In genomic region chr2:74512744-74513604, GRCh38 we compare ENCODE assay signal across 17 cellular contexts. TPM values are rescaled to one million over a fixed set of nuclear protein-coding genes. Genes with fewer than 3 reads are reported as not detected.
DNase-seq lines count a peak whose midpoint lies in the region; ATAC-seq and TF ChIP-seq lines count a peak whose summit lies in the region.
"Had no signal": no experiment of that assay in that cellular context is flagged by ENCODE, and none has a peak within 500 bp of the region (broad histone marks: within the 10 kb centered on the region; RNA-seq: fewer than 3 reads in every experiment).

No MANE protein-coding gene starts in this region.

- peak overlapping the region; percentile 59 to 71 for H3K4me3 Mint-ChIP-seq in activated T-cell treated with anti-CD3 and anti-CD28 coated beads, Interleukin-2, amount 50 U/mL, for 72 hours
- H3K4me3 Mint-ChIP-seq in activated T-cell treated with anti-CD3 and anti-CD28 coated beads, Interleukin-2, amount 50 U/mL, for 24 hours, result no peak overlapping the region
- peak overlapping the region; percentile 78 for H3K4me3 Mint-ChIP-seq in glutamatergic neuron (ENCODE audit: unreplicated experiment)
- peak overlapping the region; percentile 73 for H3K4me3 Mint-ChIP-seq in stimulated activated effector memory CD8-positive, alpha-beta T cell treated with anti-CD3 and anti-CD28 coated beads, Interleukin-12 subunit alpha, Interleukin-12 subunit beta, amount 100 ng/mL, for 72 hours

- intact Hi-C loops in upper lobe of right lung (cut with DNase I), result no loop called here

- H3K9me3 ChIP-seq in NT2/D1 (ENCODE audit: insufficient read depth, low read length) (no peaks in the 10 kb centered on the region), upper lobe of right lung (no peaks in the 10 kb centered on the region)
- H3K9me3 ChIP-seq: ascending aorta, gastrocnemius medialis had no signal

- H3K4me1 Mint-ChIP-seq in activated T-cell treated with anti-CD3 and anti-CD28 coated beads, Interleukin-2, amount 50 U/mL, for 72 hours (ENCODE audit: low read depth), result peaks cover 38% of the 10 kb centered on the region
- H3K4me1 Mint-ChIP-seq in activated T-cell treated with anti-CD3 and anti-CD28 coated beads, Interleukin-2, amount 50 U/mL, for 24 hours (ENCODE audit: low read depth), result peaks cover 37% of the 10 kb centered on the region
- peaks cover 15% of the 10 kb centered on the region for H3K4me1 Mint-ChIP-seq in glutamatergic neuron (ENCODE audit: low read depth, unreplicated experiment)
- peaks cover 23% of the 10 kb centered on the region for H3K4me1 Mint-ChIP-seq in stimulated activated effector memory CD8-positive, alpha-beta T cell treated with anti-CD3 and anti-CD28 coated beads, Interleukin-12 subunit alpha, Interleukin-12 subunit beta, amount 100 ng/mL, for 72 hours

- H3K36me3 ChIP-seq in NT2/D1 (ENCODE audit: insufficient read depth, insufficient read length, low read length) (no peaks in the 10 kb centered on the region), upper lobe of right lung (no peaks in the 10 kb centered on the region)
- H3K36me3 ChIP-seq: ascending aorta, gastrocnemius medialis had no signal

- H3K27ac Mint-ChIP-seq in activated T-cell treated with anti-CD3 and anti-CD28 coated beads, Interleukin-2, amount 50 U/mL, for 72 hours, result no peak overlapping the region
- H3K27ac Mint-ChIP-seq in activated T-cell treated with anti-CD3 and anti-CD28 coated beads, Interleukin-2, amount 50 U/mL, for 24 hours, result no peak overlapping the region
- peak overlapping the region; percentile 52 for H3K27ac Mint-ChIP-seq in glutamatergic neuron (ENCODE audit: unreplicated experiment)
- H3K27ac Mint-ChIP-seq in stimulated activated effector memory CD8-positive, alpha-beta T cell treated with anti-CD3 and anti-CD28 coated beads, Interleukin-12 subunit alpha, Interleukin-12 subunit beta, amount 100 ng/mL, for 72 hours, result no peak overlapping the region

- no peak for ATAC-seq in activated T-cell treated with anti-CD3 and anti-CD28 coated beads, Interleukin-2, amount 50 U/mL, for 72 hours (replicated peaks in 1 of 2)
- no peak for ATAC-seq in stimulated activated effector memory CD8-positive, alpha-beta T cell treated with anti-CD3 and anti-CD28 coated beads, Interleukin-12 subunit alpha, Interleukin-12 subunit beta, amount 100 ng/mL, for 72 hours
- ATAC-seq in upper lobe of right lung (no peak), GM21515 (IDR thresholded peaks at IDR 0.05; ENCODE audit: unreplicated experiment) (no peak)
- ATAC-seq: activated CD4-positive, CD25-positive, alpha-beta regulatory T cell treated with anti-CD3 and anti-CD28 coated beads, Interleukin-2, amount 50 U/mL, for 24 hours; gastrocnemius medialis; GM12878 had no signal

- H3K27me3 Mint-ChIP-seq in activated T-cell treated with anti-CD3 and anti-CD28 coated beads, Interleukin-2, amount 50 U/mL, for 72 hours (ENCODE audit: low read depth), result peaks cover 63% of the 10 kb centered on the region
- peaks cover 63% of the 10 kb centered on the region for H3K27me3 Mint-ChIP-seq in activated T-cell treated with anti-CD3 and anti-CD28 coated beads, Interleukin-2, amount 50 U/mL, for 24 hours
- H3K27me3 Mint-ChIP-seq in glutamatergic neuron (ENCODE audit: unreplicated experiment), result peaks cover 29% of the 10 kb centered on the region

- no peaks in the 10 kb centered on the region for H3K9me3 Mint-ChIP-seq in activated T-cell treated with anti-CD3 and anti-CD28 coated beads, Interleukin-2, amount 50 U/mL, for 72 hours
- H3K9me3 Mint-ChIP-seq in activated T-cell treated with anti-CD3 and anti-CD28 coated beads, Interleukin-2, amount 50 U/mL, for 24 hours, result no peaks in the 10 kb centered on the region
- peaks cover 25% of the 10 kb centered on the region for H3K9me3 Mint-ChIP-seq in glutamatergic neuron (ENCODE audit: unreplicated experiment)
- H3K9me3 Mint-ChIP-seq in stimulated activated effector memory CD8-positive, alpha-beta T cell treated with anti-CD3 and anti-CD28 coated beads, Interleukin-12 subunit alpha, Interleukin-12 subunit beta, amount 100 ng/mL, for 72 hours, result no peaks in the 10 kb centered on the region

- H3K27me3 ChIP-seq in NT2/D1 (ENCODE audit: insufficient read depth, insufficient read length), result peaks cover 66% of the 10 kb centered on the region
- H3K27me3 ChIP-seq in upper lobe of right lung, result peaks cover 76% of the 10 kb centered on the region

- no peak overlapping the region for H3K27ac ChIP-seq in upper lobe of right lung
- H3K27ac ChIP-seq: ascending aorta, gastrocnemius medialis had no signal

- peak overlapping the region; percentile 39 for H3K4me3 ChIP-seq in NT2/D1 (ENCODE audit: insufficient read length, low read depth)
- no peak overlapping the region for H3K4me3 ChIP-seq in upper lobe of right lung
- H3K4me3 ChIP-seq: ascending aorta, gastrocnemius medialis, GM12878 had no signal

- TF ChIP-seq CTCF in glutamatergic neuron (IDR thresholded peaks at IDR 0.05; ENCODE audit: partially characterized antibody, unreplicated experiment), result no peak
- no peak for TF ChIP-seq CTCF in upper lobe of right lung (IDR thresholded peaks at IDR 0.05)

- no peak for DNase-seq in activated T-cell treated with anti-CD3 and anti-CD28 coated beads, Interleukin-2, amount 50 U/mL, for 72 hours
- DNase-seq in activated T-cell treated with anti-CD3 and anti-CD28 coated beads, Interleukin-2, amount 50 U/mL, for 24 hours, result no peak
- DNase-seq in NT2/D1 (ENCODE audit: low read depth, low spot score) (no peak), glutamatergic neuron (peak; percentile 42), upper lobe of right lung (no peak)
- DNase-seq in stimulated activated effector memory CD8-positive, alpha-beta T cell treated with anti-CD3 and anti-CD28 coated beads, Interleukin-12 subunit alpha, Interleukin-12 subunit beta, amount 100 ng/mL, for 72 hours (ENCODE audit: low spot score in 2 of 2), result no peak
- DNase-seq in stimulated activated CD4-positive, alpha-beta T cell treated with anti-CD3 and anti-CD28 coated beads, Interleukin-4, amount 100 ng/mL, for 24 hours, result no peak
- DNase-seq: AML-193; effector CD4-positive, alpha-beta T cell; gastrocnemius medialis; Kasumi-1; NCI-H1694 treated with DMSO at 0.1 percent for 48 hours had no signal

- H3K4me1 ChIP-seq in NT2/D1 (ENCODE audit: insufficient read depth, insufficient read length) (no peaks in the 10 kb centered on the region), upper lobe of right lung (peaks cover 17% of the 10 kb centered on the region)

- H3K9ac ChIP-seq in NT2/D1 (ENCODE audit: insufficient read length, low read depth), result peak overlapping the region; percentile 59

- H3K36me3 Mint-ChIP-seq in activated T-cell treated with anti-CD3 and anti-CD28 coated beads, Interleukin-2, amount 50 U/mL, for 72 hours (ENCODE audit: insufficient read depth in 2 of 2), result peaks cover 3 to 7% of the 10 kb centered on the region in 2 donors
- no peaks in the 10 kb centered on the region for H3K36me3 Mint-ChIP-seq in activated T-cell treated with anti-CD3 and anti-CD28 coated beads, Interleukin-2, amount 50 U/mL, for 24 hours (ENCODE audit: low read depth)
- peaks cover 8% of the 10 kb centered on the region for H3K36me3 Mint-ChIP-seq in glutamatergic neuron (ENCODE audit: unreplicated experiment)
- H3K36me3 Mint-ChIP-seq in stimulated activated effector memory CD8-positive, alpha-beta T cell treated with anti-CD3 and anti-CD28 coated beads, Interleukin-12 subunit alpha, Interleukin-12 subunit beta, amount 100 ng/mL, for 72 hours, result peaks cover 3% of the 10 kb centered on the region

RNA-seq across cellular contexts. Expression of gene TLX2, which starts 1.3 kb away (rescaled TPM):
- total RNA-seq in activated T-cell treated with anti-CD3 and anti-CD28 coated beads, Interleukin-2, amount 50 U/mL, for 72 hours, result 1 to 10 TPM; 1.4 to 2.4 TPM
- total RNA-seq in glutamatergic neuron (ENCODE audit: unreplicated experiment) (21.2 TPM), upper lobe of right lung (not detected)
- total RNA-seq: ascending aorta, gastrocnemius medialis, pulmonary artery endothelial cell had no signal

RNA-seq across cellular contexts. Expression of gene PCGF1, which starts 5.5 kb away (rescaled TPM):
- total RNA-seq in activated T-cell treated with anti-CD3 and anti-CD28 coated beads, Interleukin-2, amount 50 U/mL, for 72 hours, result 10 to 100 TPM; 46.9 to 63.1 TPM
- total RNA-seq in glutamatergic neuron (ENCODE audit: unreplicated experiment) (32.3 TPM), upper lobe of right lung (30.1 TPM)
- total RNA-seq: ascending aorta had no signal

RNA-seq across cellular contexts. Expression of gene DQX1, which starts 13.1 kb away (rescaled TPM):
- 1 to 10 TPM; 1.5 to 1.9 TPM for total RNA-seq in activated T-cell treated with anti-CD3 and anti-CD28 coated beads, Interleukin-2, amount 50 U/mL, for 72 hours
- total RNA-seq in glutamatergic neuron (ENCODE audit: unreplicated experiment), result 0.91 TPM
- not detected for total RNA-seq in upper lobe of right lung
- total RNA-seq: ascending aorta, pulmonary artery endothelial cell had no signal

RNA-seq across cellular contexts. Expression of gene LBX2, which starts 13.6 kb away (rescaled TPM):
- 1 to 10 TPM; 1.2 TPM for total RNA-seq in activated T-cell treated with anti-CD3 and anti-CD28 coated beads, Interleukin-2, amount 50 U/mL, for 72 hours
- total RNA-seq in glutamatergic neuron (ENCODE audit: unreplicated experiment), result 0.96 TPM
- 1.8 TPM for total RNA-seq in upper lobe of right lung

RNA-seq across cellular contexts. Expression of gene AUP1, which starts 16.5 kb away (rescaled TPM):
- total RNA-seq in activated T-cell treated with anti-CD3 and anti-CD28 coated beads, Interleukin-2, amount 50 U/mL, for 72 hours, result 100 to 1,000 TPM; 128 to 136 TPM
- 99.5 TPM for total RNA-seq in glutamatergic neuron (ENCODE audit: unreplicated experiment)
- 119 TPM for total RNA-seq in upper lobe of right lung
